In genomic region chr1:62178372-62178771, GRCh38 we compare ENCODE assay signal across 15 cellular contexts.
"Had no signal": no experiment of that assay in that cellular context is flagged by ENCODE, and none has a peak within 500 bp of the region (broad histone marks: within the 10 kb centered on the region; RNA-seq: fewer than 3 reads in every experiment).

No MANE protein-coding gene starts in this region.

- H3K4me3 ChIP-seq: colonic mucosa, lung, thyroid gland had no signal

- H3K27me3 ChIP-seq: colonic mucosa, thyroid gland had no signal

- H3K9me3 ChIP-seq: colonic mucosa, thyroid gland had no signal

- H3K27ac ChIP-seq: colonic mucosa, thyroid gland had no signal

- H3K36me3 ChIP-seq: colonic mucosa, thyroid gland had no signal

- DNase-seq: activated CD4-positive, alpha-beta T cell treated with anti-CD3 and anti-CD28 coated beads, Interleukin-2, amount 10 ng/mL, durations not matched to agents 7 days and 5 days; activated CD8-positive, alpha-beta T cell treated with anti-CD3 and anti-CD28 coated beads, Interleukin-2, amount 10 ng/mL, durations not matched to agents 7 days and 5 days; activated naive CD4-positive, alpha-beta T cell treated with anti-CD3 and anti-CD28 coated beads for 36 hours; activated naive CD8-positive, alpha-beta T cell treated with anti-CD3 and anti-CD28 coated beads, Interleukin-2, amount 50 U/mL, for 24 hours; activated T-cell treated with anti-CD3 and anti-CD28 coated beads, Interleukin-2, amount 50 U/mL, for 24 hours; anterior cingulate cortex; colonic mucosa; head of caudate nucleus; nephron progenitor cell; occipital lobe; stimulated activated CD8-positive, alpha-beta memory T cell treated with anti-CD3 and anti-CD28 coated beads, Interleukin-4, amount 100 ng/mL, for 48 hours; stimulated activated naive CD4-positive, alpha-beta T cell; T-helper 9 cell; thyroid gland had no signal

- H3K4me1 ChIP-seq: colonic mucosa, thyroid gland had no signal
